ENCODE assay signal across 25 cellular contexts in the genomic region with DNA sequence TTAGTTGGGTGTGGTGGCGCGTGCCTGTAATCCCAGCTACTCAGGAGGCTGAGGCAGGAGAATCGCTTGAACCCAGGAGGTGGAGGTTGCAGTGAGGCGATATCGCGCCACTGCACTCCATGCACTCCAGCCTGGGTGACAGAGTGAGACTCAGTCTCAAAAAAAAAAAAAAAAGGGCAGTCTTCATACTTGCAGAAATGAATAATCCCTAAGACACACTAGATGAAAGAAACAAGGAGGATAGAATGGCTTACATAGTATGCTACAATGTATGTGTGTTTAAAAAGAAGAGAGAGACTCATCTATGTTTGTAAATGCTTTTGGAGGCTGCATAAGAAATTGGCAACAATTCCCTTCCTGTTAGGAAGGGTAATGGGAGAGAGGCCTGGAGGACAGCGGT. TPM values are rescaled to one million over a fixed set of nuclear protein-coding genes. Genes with fewer than 3 reads are reported as not detected.
"Had no signal": no experiment of that assay in that cellular context is flagged by ENCODE, and none has a peak within 500 bp of the region (broad histone marks: within the 10 kb centered on the region; RNA-seq: fewer than 3 reads in every experiment).

No MANE protein-coding gene starts in this region.

RNA-seq across cellular contexts. Expression of a gene that starts 17.6 kb away (rescaled TPM):
- total RNA-seq: cardiac muscle cell, endothelial cell of umbilical vein, fibroblast of lung, fibroblast of villous mesenchyme, SJSA1 had no signal
- polyA plus RNA-seq: endothelial cell of umbilical vein, neural cell had no signal

RNA-seq across cellular contexts. Expression of a gene that starts 29.1 kb away (rescaled TPM):
- total RNA-seq: activated naive CD4-positive, alpha-beta T cell treated with anti-CD3 and anti-CD28 coated beads for 36 hours; adrenal gland; aorta; cardiac muscle cell; cerebellum; endothelial cell of umbilical vein; fibroblast of lung; fibroblast of villous mesenchyme; hepatocyte; left cardiac atrium; left ventricle myocardium superior; lung microvascular endothelial cell; mesenteric fat pad; mucosa of descending colon; myocyte; pancreas; SJSA1; suprapubic skin had no signal
- polyA plus RNA-seq: aorta, endothelial cell of umbilical vein, fibroblast of lung, hepatocyte, keratinocyte, neural cell, pancreas had no signal

RNA-seq across cellular contexts. Expression of a gene that starts 32.8 kb away (rescaled TPM):
- total RNA-seq: adrenal gland, aorta, left cardiac atrium, left ventricle myocardium superior, lung microvascular endothelial cell, mesenteric fat pad, myocyte, sciatic nerve, suprapubic skin had no signal
- polyA plus RNA-seq: aorta, hepatocyte, neural cell, pancreas had no signal

RNA-seq across cellular contexts. Expression of a gene that starts 45.7 kb away (rescaled TPM):
- total RNA-seq: activated naive CD4-positive, alpha-beta T cell treated with anti-CD3 and anti-CD28 coated beads for 36 hours; adrenal gland; aorta; cardiac muscle cell; cerebellum; dorsolateral prefrontal cortex; endothelial cell of umbilical vein; fibroblast of lung; fibroblast of villous mesenchyme; gastroesophageal sphincter; hepatocyte; left cardiac atrium; left ventricle myocardium superior; lung microvascular endothelial cell; mesenteric fat pad; mucosa of descending colon; myocyte; pancreas; sciatic nerve; SJSA1; suprapubic skin; ureter had no signal
- polyA plus RNA-seq: adrenal gland, aorta, cardiac muscle cell, endothelial cell of umbilical vein, esophagus, fibroblast of lung, hepatocyte, keratinocyte, neural cell, pancreas had no signal
